1 cellular context compared by ENCODE assay signal in the genomic region with DNA sequence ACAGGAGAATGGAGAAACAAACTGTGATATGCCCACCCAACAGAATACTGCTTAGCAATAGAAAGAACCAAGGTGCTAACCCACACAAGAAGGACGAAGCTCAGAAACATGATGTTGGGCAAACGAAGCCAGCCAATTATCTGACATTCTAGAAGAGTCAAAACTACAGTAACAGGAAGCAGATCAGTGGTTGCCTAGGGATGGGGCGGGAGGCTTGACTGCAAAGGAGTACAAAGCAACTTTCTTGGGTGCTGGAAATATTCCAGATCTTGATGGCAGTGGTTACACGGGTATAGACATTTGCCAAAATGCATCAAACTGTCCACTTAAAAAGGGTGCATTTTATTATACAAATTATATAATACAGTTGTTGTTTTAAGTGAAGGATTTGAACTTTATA.
TF ChIP-seq lines count a peak whose summit lies in the region.

No MANE protein-coding gene starts in this region.

TF ChIP-seq in GM23338, 12 proteins besides CTCF, POLR2A, EP300 and RAD21 (continued from another document):
- TF ChIP-seq, protein P1, sequence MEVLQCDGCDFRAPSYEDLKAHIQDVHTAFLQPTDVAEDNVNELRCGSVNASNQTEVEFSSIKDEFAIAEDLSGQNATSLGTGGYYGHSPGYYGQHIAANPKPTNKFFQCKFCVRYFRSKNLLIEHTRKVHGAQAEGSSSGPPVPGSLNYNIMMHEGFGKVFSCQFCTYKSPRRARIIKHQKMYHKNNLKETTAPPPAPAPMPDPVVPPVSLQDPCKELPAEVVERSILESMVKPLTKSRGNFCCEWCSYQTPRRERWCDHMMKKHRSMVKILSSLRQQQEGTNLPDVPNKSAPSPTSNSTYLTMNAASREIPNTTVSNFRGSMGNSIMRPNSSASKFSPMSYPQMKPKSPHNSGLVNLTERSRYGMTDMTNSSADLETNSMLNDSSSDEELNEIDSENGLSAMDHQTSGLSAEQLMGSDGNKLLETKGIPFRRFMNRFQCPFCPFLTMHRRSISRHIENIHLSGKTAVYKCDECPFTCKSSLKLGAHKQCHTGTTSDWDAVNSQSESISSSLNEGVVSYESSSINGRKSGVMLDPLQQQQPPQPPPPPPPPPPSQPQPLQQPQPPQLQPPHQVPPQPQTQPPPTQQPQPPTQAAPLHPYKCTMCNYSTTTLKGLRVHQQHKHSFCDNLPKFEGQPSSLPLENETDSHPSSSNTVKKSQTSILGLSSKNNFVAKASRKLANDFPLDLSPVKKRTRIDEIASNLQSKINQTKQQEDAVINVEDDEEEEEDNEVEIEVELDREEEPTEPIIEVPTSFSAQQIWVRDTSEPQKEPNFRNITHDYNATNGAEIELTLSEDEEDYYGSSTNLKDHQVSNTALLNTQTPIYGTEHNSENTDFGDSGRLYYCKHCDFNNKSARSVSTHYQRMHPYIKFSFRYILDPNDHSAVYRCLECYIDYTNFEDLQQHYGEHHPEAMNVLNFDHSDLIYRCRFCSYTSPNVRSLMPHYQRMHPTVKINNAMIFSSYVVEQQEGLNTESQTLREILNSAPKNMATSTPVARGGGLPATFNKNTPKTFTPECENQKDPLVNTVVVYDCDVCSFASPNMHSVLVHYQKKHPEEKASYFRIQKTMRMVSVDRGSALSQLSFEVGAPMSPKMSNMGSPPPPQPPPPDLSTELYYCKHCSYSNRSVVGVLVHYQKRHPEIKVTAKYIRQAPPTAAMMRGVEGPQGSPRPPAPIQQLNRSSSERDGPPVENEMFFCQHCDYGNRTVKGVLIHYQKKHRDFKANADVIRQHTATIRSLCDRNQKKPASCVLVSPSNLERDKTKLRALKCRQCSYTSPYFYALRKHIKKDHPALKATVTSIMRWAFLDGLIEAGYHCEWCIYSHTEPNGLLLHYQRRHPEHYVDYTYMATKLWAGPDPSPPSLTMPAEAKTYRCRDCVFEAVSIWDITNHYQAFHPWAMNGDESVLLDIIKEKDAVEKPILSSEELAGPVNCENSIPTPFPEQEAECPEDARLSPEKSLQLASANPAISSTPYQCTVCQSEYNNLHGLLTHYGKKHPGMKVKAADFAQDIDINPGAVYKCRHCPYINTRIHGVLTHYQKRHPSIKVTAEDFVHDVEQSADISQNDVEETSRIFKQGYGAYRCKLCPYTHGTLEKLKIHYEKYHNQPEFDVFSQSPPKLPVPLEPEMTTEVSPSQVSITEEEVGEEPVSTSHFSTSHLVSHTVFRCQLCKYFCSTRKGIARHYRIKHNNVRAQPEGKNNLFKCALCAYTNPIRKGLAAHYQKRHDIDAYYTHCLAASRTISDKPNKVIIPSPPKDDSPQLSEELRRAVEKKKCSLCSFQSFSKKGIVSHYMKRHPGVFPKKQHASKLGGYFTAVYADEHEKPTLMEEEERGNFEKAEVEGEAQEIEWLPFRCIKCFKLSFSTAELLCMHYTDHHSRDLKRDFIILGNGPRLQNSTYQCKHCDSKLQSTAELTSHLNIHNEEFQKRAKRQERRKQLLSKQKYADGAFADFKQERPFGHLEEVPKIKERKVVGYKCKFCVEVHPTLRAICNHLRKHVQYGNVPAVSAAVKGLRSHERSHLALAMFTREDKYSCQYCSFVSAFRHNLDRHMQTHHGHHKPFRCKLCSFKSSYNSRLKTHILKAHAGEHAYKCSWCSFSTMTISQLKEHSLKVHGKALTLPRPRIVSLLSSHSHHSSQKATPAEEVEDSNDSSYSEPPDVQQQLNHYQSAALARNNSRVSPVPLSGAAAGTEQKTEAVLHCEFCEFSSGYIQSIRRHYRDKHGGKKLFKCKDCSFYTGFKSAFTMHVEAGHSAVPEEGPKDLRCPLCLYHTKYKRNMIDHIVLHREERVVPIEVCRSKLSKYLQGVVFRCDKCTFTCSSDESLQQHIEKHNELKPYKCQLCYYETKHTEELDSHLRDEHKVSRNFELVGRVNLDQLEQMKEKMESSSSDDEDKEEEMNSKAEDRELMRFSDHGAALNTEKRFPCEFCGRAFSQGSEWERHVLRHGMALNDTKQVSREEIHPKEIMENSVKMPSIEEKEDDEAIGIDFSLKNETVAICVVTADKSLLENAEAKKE (CRISPR knock-in tag; IDR thresholded peaks at IDR 0.05), result no peak
- TF ChIP-seq ZNF331 (CRISPR knock-in tag; IDR thresholded peaks at IDR 0.05; ENCODE audit: low read depth), result no peak
- no peak for TF ChIP-seq NANOG (IDR thresholded peaks at IDR 0.05; ENCODE audit: borderline replicate concordance)
- no peak for TF ChIP-seq JUNB (IDR thresholded peaks at IDR 0.05; ENCODE audit: unreplicated experiment)
- TF ChIP-seq, protein P2, sequence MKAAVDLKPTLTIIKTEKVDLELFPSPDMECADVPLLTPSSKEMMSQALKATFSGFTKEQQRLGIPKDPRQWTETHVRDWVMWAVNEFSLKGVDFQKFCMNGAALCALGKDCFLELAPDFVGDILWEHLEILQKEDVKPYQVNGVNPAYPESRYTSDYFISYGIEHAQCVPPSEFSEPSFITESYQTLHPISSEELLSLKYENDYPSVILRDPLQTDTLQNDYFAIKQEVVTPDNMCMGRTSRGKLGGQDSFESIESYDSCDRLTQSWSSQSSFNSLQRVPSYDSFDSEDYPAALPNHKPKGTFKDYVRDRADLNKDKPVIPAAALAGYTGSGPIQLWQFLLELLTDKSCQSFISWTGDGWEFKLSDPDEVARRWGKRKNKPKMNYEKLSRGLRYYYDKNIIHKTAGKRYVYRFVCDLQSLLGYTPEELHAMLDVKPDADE (IDR thresholded peaks at IDR 0.05), result no peak
- no peak for TF ChIP-seq STAT1 (IDR thresholded peaks at IDR 0.05; ENCODE audit: unreplicated experiment)
- no peak for TF ChIP-seq ZNF114 (CRISPR knock-in tag; IDR thresholded peaks at IDR 0.05)
TF ChIP-seq in GM23338: peak in this region for 0.
